Comparison of ENCODE assay signal across 10 cellular contexts in genomic region chr1:234315091-234315541, GRCh38. TPM values are rescaled to one million over a fixed set of nuclear protein-coding genes. Genes with fewer than 3 reads are reported as not detected.
DNase-seq lines count a peak whose midpoint lies in the region; ATAC-seq, FAIRE-seq and TF ChIP-seq lines count a peak whose summit lies in the region.
"Had no signal": no experiment of that assay in that cellular context is flagged by ENCODE, and none has a peak within 500 bp of the region (broad histone marks: within the 10 kb centered on the region; RNA-seq: fewer than 3 reads in every experiment).

No MANE protein-coding gene starts in this region.

- DNase-seq in Daoy (ENCODE audit: low read depth) = peak; percentile 81
- DNase-seq in HS-27A (ENCODE audit: low read depth) = peak; percentile 11
- no peak for DNase-seq in activated T-cell treated with anti-CD3 and anti-CD28 coated beads, Interleukin-2, amount 50 U/mL, for 4 hours
- peak; percentile 82 for DNase-seq in keratinocyte (ENCODE audit: low read depth, low spot score)
- no peak for DNase-seq in GM13977 (ENCODE audit: low spot score)
- DNase-seq: substantia nigra had no signal

- FAIRE-seq in keratinocyte (lab: Jason Lieb, UNC) = peak; percentile 86

- H3K79me2 ChIP-seq in keratinocyte (ENCODE audit: control insufficient read depth, insufficient read depth, low read length) = no peaks in the 10 kb centered on the region

- peak overlapping the region; percentile 45 for H3K9ac ChIP-seq in keratinocyte (ENCODE audit: control insufficient read depth, extremely low read depth, insufficient read depth, low read length)

- H3K27me3 ChIP-seq in keratinocyte (ENCODE audit: control insufficient read depth, extremely low read depth, insufficient read depth, low read length) = no peaks in the 10 kb centered on the region

- peak; percentile 86 to 87 for ATAC-seq in activated T-cell treated with anti-CD3 and anti-CD28 coated beads, Interleukin-2, amount 50 U/mL, for 4 hours
- no peak for ATAC-seq in GM19324 (IDR thresholded peaks at IDR 0.05; ENCODE audit: low FRiP score, unreplicated experiment)
- ATAC-seq in GM21825 (IDR thresholded peaks at IDR 0.05; ENCODE audit: unreplicated experiment) = no peak
- ATAC-seq in HG03354 (IDR thresholded peaks at IDR 0.05; ENCODE audit: poor library complexity, severe bottlenecking, unreplicated experiment) = no peak

- H3K27me3 Mint-ChIP-seq in activated T-cell treated with anti-CD3 and anti-CD28 coated beads, Interleukin-2, amount 50 U/mL, for 4 hours (ENCODE audit: low read depth) = no peaks in the 10 kb centered on the region

- dilution Hi-C loops in keratinocyte (cut with MboI; ENCODE audit: extremely low pct_ligation_motif_present, low sequenced_read_pairs) = no loop called here

- TF ChIP-seq CTCF in keratinocyte (optimal IDR thresholded peaks at IDR 0.05 in 1 of 3, IDR thresholded peaks at IDR 0.05 in 1 of 3, conservative IDR thresholded peaks at IDR 0.05 in 1 of 3; ENCODE audit: extremely low read depth in 1 of 3, insufficient read depth in 2 of 3, low read length in 3 of 3) (no peak), GM13977 (IDR thresholded peaks at IDR 0.05; ENCODE audit: extremely low read depth, insufficient read depth, missing control alignments) (no peak)

- peaks cover 79% of the 10 kb centered on the region for H3K4me1 Mint-ChIP-seq in activated T-cell treated with anti-CD3 and anti-CD28 coated beads, Interleukin-2, amount 50 U/mL, for 4 hours (ENCODE audit: low read depth)

- H3K36me3 Mint-ChIP-seq in activated T-cell treated with anti-CD3 and anti-CD28 coated beads, Interleukin-2, amount 50 U/mL, for 4 hours (ENCODE audit: insufficient read depth) = no peaks in the 10 kb centered on the region

- H3K27ac ChIP-seq in keratinocyte (ENCODE audit: control insufficient read depth, insufficient read depth, low read length) = peak overlapping the region; percentile 86
- H3K27ac ChIP-seq: neutrophil had no signal

- no peaks in the 10 kb centered on the region for H4K20me1 ChIP-seq in keratinocyte (ENCODE audit: control insufficient read depth, extremely low read depth, insufficient read depth, low read length)

- peak overlapping the region; percentile 74 for H3K4me2 ChIP-seq in keratinocyte (ENCODE audit: control insufficient read depth, extremely low read depth, insufficient read depth, low read depth, low read length)

- H3K9me3 Mint-ChIP-seq in activated T-cell treated with anti-CD3 and anti-CD28 coated beads, Interleukin-2, amount 50 U/mL, for 4 hours = no peaks in the 10 kb centered on the region

- in situ Hi-C loops in GM13977 (cut with MboI; ENCODE audit: low pct_unique_long_range_greater_than_20kb, low sequenced_read_pairs, unreplicated experiment) = loop anchor here (10.0 kb wide), 1 partner anchor 170 kb away; no protein-coding TSS in a partner anchor

- no peaks in the 10 kb centered on the region for H3K9me3 ChIP-seq in keratinocyte (ENCODE audit: control insufficient read depth, low read depth, low read length)
- H3K9me3 ChIP-seq: neutrophil had no signal

- peak overlapping the region; percentile 66 for H3K4me3 Mint-ChIP-seq in activated T-cell treated with anti-CD3 and anti-CD28 coated beads, Interleukin-2, amount 50 U/mL, for 4 hours

- no peaks in the 10 kb centered on the region for H3K9me1 ChIP-seq in keratinocyte (ENCODE audit: control insufficient read depth, extremely low read depth, insufficient read depth, low read length)

- H3K4me3 ChIP-seq in keratinocyte (ENCODE audit: control insufficient read depth in 2 of 3, extremely low read depth in 1 of 3, insufficient read depth in 2 of 3, low read depth in 1 of 3, low read length in 3 of 3) = peak overlapping the region in 1 of 3 experiments; percentile 23

- peaks cover 50% of the 10 kb centered on the region for H3K4me1 ChIP-seq in keratinocyte (ENCODE audit: control insufficient read depth, extremely low read depth, insufficient read depth, low read length)

- H3K36me3 ChIP-seq in keratinocyte (ENCODE audit: control insufficient read depth in 2 of 2, extremely low read depth in 1 of 2, insufficient read depth in 2 of 2, low read length in 2 of 2) = no peaks in the 10 kb centered on the region
- H3K36me3 ChIP-seq: neutrophil had no signal

- H2AFZ ChIP-seq in keratinocyte (ENCODE audit: control insufficient read depth, low read length) = no peak overlapping the region

RNA-seq across cellular contexts. Expression of gene COA6, which starts 58.1 kb away (rescaled TPM):
- 50.3 and 131 TPM in 2 replicates for total RNA-seq in Daoy (2014; rRNA removed; shearing (Covaris generic))
- 10 to 100 TPM; 55.6 to 65.4 (median 62.8) TPM for total RNA-seq in activated T-cell treated with anti-CD3 and anti-CD28 coated beads, Interleukin-2, amount 50 U/mL, for 4 hours
- 24.2 to 36.0 TPM (median 24.3 TPM) in 3 replicates for polyA plus RNA-seq in keratinocyte
- polyA plus RNA-seq in keratinocyte (2011; ENCODE audit: low read depth) = 25.3 TPM
- 22.8 and 30.1 TPM in 2 replicates for polyA plus RNA-seq in keratinocyte (2011; cell fraction: cytosol; rRNA removed)
- polyA plus RNA-seq in keratinocyte (2011; cell fraction: nucleus; rRNA removed) = 8.4 and 13.8 TPM in 2 replicates
- polyA plus RNA-seq in keratinocyte (2012; ENCODE audit: low replicate concordance) = 42.6 and 52.1 TPM in 2 replicates
- 2.9 to 5.0 TPM (median 3.8 TPM) in 3 replicates for polyA minus RNA-seq in keratinocyte
- polyA minus RNA-seq in keratinocyte (2011; cell fraction: cytosol; rRNA and poly(A)+ RNA removed) = 30.9 TPM
- 2.4 and 4.3 TPM in 2 replicates for polyA minus RNA-seq in keratinocyte (2011; cell fraction: nucleus; rRNA and poly(A)+ RNA removed)

Comparison
In these comparisons a context has a peak if more than half of its experiments do, and no peak if none do; other contexts are left out.
1. DNase-seq: peak in Daoy (single experiment), HS-27A (single experiment) and keratinocyte (single experiment); none in activated T-cell treated with anti-CD3 and anti-CD28 coated beads, Interleukin-2, amount 50 U/mL, for 4 hours (single experiment) and GM13977 (single experiment).
2. ATAC-seq: peak in activated T-cell treated with anti-CD3 and anti-CD28 coated beads, Interleukin-2, amount 50 U/mL, for 4 hours (2 of 2); none in GM19324 (single experiment), GM21825 (single experiment) and HG03354 (single experiment).